In genomic region chr20:1225263-1225728, GRCh38 we compare ENCODE assay signal across 2 cellular contexts.
TF ChIP-seq lines count a peak whose summit lies in the region.

No MANE protein-coding gene starts in this region.

TF ChIP-seq in endothelial cell of umbilical vein, 7 proteins besides CTCF, POLR2A, EP300 and RAD21:
- TF ChIP-seq POLR2AphosphoS5 (IDR thresholded peaks at IDR 0.05; ENCODE audit: insufficient read depth, low read depth, low read length) (no peak), FOS (IDR thresholded peaks at IDR 0.05; ENCODE audit: borderline replicate concordance, insufficient read depth, low read length) (no peak), MAX (IDR thresholded peaks at IDR 0.05; ENCODE audit: insufficient read depth, insufficient read length) (no peak), GATA2 (IDR thresholded peaks at IDR 0.05; ENCODE audit: insufficient read depth, insufficient read length, low read depth, low read length) (no peak)

TF ChIP-seq in HEK293T, 16 proteins besides CTCF, POLR2A, EP300 and RAD21:
- no peak for TF ChIP-seq BHLHE40 (IDR thresholded peaks at IDR 0.05; ENCODE audit: borderline replicate concordance)
- TF ChIP-seq L3MBTL2 (conservative IDR thresholded peaks at IDR 0.05): no peak
- TF ChIP-seq NFRKB (IDR thresholded peaks at IDR 0.05): no peak
- TF ChIP-seq HDGF (IDR thresholded peaks at IDR 0.05; ENCODE audit: borderline replicate concordance): no peak
- no peak for TF ChIP-seq LEF1 (IDR thresholded peaks at IDR 0.05; ENCODE audit: borderline replicate concordance)
- TF ChIP-seq PKNOX1 (IDR thresholded peaks at IDR 0.05): no peak
